1 cellular context compared by ENCODE assay signal in the genomic region with DNA sequence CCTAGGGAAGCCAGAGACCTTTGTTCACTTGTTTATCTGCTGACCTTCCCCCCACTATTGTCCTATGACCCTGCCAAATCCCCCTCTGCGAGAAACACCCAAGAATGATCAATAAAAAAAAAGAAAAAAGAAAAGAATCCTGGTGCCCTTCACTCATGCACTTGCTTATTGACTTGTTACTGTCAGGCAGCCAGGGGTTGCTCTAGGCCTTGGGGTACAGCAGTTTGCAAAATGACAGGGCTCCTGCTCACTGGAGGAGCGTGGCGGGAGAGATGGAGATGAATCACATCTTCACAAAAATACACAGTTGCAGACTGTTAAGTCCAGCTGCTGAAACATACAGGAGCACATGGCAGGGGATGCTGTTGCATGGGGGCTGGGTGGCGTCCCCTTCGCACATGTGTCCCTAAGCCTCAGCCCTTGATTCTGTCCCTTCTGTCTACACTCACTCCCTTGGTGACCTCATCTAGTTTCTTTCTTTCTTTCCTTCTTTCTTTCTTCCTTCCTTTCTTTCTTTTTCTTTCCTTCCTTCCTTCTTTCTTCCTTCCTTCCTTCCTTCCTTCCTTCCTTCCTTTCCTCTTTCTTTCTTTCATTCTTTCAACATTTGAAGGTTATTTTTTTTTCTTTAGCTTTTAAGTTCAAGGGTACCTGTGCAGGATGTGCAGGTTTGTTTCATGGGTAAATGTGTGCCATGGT.
TF ChIP-seq lines count a peak whose summit lies in the region.

No MANE protein-coding gene starts in this region.

TF ChIP-seq in HepG2, 621 proteins besides CTCF, POLR2A, EP300 and RAD21:
- no peak for TF ChIP-seq RBM39 (IDR thresholded peaks at IDR 0.05; ENCODE audit: low read depth, low read length, poor library complexity, severe bottlenecking)
- TF ChIP-seq THAP11 (CRISPR knock-in tag; IDR thresholded peaks at IDR 0.05), result no peak
- TF ChIP-seq SPEN (CRISPR knock-in tag; IDR thresholded peaks at IDR 0.05; ENCODE audit: low read depth), result no peak
- TF ChIP-seq ZNF839 (CRISPR knock-in tag; IDR thresholded peaks at IDR 0.05; ENCODE audit: borderline replicate concordance), result no peak
- no peak for TF ChIP-seq CBFB (CRISPR knock-in tag; IDR thresholded peaks at IDR 0.05)
- no peak for TF ChIP-seq NONO (IDR thresholded peaks at IDR 0.05)
- TF ChIP-seq NONO (CRISPR knock-in tag; conservative IDR thresholded peaks at IDR 0.05), result no peak
- TF ChIP-seq HMGA1 (CRISPR knock-in tag; conservative IDR thresholded peaks at IDR 0.05), result no peak
- TF ChIP-seq CHCHD3 (CRISPR knock-in tag; IDR thresholded peaks at IDR 0.05), result no peak
- TF ChIP-seq ATF7 (IDR thresholded peaks at IDR 0.05), result 0 out of 2 replicates have a peak, but pooled peaks have one; percentile 9
- TF ChIP-seq ATF7 (CRISPR knock-in tag; IDR thresholded peaks at IDR 0.05), result no peak
- TF ChIP-seq, protein P1, sequence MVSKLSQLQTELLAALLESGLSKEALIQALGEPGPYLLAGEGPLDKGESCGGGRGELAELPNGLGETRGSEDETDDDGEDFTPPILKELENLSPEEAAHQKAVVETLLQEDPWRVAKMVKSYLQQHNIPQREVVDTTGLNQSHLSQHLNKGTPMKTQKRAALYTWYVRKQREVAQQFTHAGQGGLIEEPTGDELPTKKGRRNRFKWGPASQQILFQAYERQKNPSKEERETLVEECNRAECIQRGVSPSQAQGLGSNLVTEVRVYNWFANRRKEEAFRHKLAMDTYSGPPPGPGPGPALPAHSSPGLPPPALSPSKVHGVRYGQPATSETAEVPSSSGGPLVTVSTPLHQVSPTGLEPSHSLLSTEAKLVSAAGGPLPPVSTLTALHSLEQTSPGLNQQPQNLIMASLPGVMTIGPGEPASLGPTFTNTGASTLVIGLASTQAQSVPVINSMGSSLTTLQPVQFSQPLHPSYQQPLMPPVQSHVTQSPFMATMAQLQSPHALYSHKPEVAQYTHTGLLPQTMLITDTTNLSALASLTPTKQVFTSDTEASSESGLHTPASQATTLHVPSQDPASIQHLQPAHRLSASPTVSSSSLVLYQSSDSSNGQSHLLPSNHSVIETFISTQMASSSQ (IDR thresholded peaks at IDR 0.05; ENCODE audit: low read depth), result no peak
- TF ChIP-seq, protein P1 (CRISPR knock-in tag; IDR thresholded peaks at IDR 0.05; ENCODE audit: borderline replicate concordance), result no peak
- TF ChIP-seq ZNF720 (CRISPR knock-in tag; IDR thresholded peaks at IDR 0.05), result no peak
- TF ChIP-seq ELF1 (CRISPR knock-in tag; IDR thresholded peaks at IDR 0.05), result no peak
- TF ChIP-seq, protein P2, sequence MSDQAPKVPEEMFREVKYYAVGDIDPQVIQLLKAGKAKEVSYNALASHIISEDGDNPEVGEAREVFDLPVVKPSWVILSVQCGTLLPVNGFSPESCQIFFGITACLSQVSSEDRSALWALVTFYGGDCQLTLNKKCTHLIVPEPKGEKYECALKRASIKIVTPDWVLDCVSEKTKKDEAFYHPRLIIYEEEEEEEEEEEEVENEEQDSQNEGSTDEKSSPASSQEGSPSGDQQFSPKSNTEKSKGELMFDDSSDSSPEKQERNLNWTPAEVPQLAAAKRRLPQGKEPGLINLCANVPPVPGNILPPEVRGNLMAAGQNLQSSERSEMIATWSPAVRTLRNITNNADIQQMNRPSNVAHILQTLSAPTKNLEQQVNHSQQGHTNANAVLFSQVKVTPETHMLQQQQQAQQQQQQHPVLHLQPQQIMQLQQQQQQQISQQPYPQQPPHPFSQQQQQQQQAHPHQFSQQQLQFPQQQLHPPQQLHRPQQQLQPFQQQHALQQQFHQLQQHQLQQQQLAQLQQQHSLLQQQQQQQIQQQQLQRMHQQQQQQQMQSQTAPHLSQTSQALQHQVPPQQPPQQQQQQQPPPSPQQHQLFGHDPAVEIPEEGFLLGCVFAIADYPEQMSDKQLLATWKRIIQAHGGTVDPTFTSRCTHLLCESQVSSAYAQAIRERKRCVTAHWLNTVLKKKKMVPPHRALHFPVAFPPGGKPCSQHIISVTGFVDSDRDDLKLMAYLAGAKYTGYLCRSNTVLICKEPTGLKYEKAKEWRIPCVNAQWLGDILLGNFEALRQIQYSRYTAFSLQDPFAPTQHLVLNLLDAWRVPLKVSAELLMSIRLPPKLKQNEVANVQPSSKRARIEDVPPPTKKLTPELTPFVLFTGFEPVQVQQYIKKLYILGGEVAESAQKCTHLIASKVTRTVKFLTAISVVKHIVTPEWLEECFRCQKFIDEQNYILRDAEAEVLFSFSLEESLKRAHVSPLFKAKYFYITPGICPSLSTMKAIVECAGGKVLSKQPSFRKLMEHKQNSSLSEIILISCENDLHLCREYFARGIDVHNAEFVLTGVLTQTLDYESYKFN (CRISPR knock-in tag; conservative IDR thresholded peaks at IDR 0.05), result 0 out of 2 replicates have a peak, but pooled peaks have one; percentile 19
- TF ChIP-seq, protein P3, sequence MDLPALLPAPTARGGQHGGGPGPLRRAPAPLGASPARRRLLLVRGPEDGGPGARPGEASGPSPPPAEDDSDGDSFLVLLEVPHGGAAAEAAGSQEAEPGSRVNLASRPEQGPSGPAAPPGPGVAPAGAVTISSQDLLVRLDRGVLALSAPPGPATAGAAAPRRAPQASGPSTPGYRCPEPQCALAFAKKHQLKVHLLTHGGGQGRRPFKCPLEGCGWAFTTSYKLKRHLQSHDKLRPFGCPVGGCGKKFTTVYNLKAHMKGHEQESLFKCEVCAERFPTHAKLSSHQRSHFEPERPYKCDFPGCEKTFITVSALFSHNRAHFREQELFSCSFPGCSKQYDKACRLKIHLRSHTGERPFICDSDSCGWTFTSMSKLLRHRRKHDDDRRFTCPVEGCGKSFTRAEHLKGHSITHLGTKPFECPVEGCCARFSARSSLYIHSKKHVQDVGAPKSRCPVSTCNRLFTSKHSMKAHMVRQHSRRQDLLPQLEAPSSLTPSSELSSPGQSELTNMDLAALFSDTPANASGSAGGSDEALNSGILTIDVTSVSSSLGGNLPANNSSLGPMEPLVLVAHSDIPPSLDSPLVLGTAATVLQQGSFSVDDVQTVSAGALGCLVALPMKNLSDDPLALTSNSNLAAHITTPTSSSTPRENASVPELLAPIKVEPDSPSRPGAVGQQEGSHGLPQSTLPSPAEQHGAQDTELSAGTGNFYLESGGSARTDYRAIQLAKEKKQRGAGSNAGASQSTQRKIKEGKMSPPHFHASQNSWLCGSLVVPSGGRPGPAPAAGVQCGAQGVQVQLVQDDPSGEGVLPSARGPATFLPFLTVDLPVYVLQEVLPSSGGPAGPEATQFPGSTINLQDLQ (CRISPR knock-in tag; IDR thresholded peaks at IDR 0.05), result no peak
- TF ChIP-seq SAP130 (CRISPR knock-in tag; IDR thresholded peaks at IDR 0.05; ENCODE audit: low read depth), result no peak
- TF ChIP-seq GATA4 (IDR thresholded peaks at IDR 0.05; ENCODE audit: borderline replicate concordance, low read depth), result no peak
- no peak for TF ChIP-seq SRF (IDR thresholded peaks at IDR 0.05; ENCODE audit: low read depth, low read length)
- TF ChIP-seq BRD4 (CRISPR knock-in tag; IDR thresholded peaks at IDR 0.05), result no peak
- TF ChIP-seq RXRA (CRISPR knock-in tag; IDR thresholded peaks at IDR 0.05), result no peak
- TF ChIP-seq ZBTB8A (CRISPR knock-in tag; IDR thresholded peaks at IDR 0.05; ENCODE audit: borderline replicate concordance, low read depth), result no peak
- TF ChIP-seq BCL6 (CRISPR knock-in tag; IDR thresholded peaks at IDR 0.05), result peak; percentile 75
- TF ChIP-seq SOX6 (IDR thresholded peaks at IDR 0.05), result no peak
- peak; percentile 71 for TF ChIP-seq SOX6 (CRISPR knock-in tag; IDR thresholded peaks at IDR 0.05)
- no peak for TF ChIP-seq ZNF615 (CRISPR knock-in tag; IDR thresholded peaks at IDR 0.05; ENCODE audit: borderline replicate concordance)
- no peak for TF ChIP-seq MIER3 (CRISPR knock-in tag; IDR thresholded peaks at IDR 0.05; ENCODE audit: borderline replicate concordance)
- TF ChIP-seq, protein P4, sequence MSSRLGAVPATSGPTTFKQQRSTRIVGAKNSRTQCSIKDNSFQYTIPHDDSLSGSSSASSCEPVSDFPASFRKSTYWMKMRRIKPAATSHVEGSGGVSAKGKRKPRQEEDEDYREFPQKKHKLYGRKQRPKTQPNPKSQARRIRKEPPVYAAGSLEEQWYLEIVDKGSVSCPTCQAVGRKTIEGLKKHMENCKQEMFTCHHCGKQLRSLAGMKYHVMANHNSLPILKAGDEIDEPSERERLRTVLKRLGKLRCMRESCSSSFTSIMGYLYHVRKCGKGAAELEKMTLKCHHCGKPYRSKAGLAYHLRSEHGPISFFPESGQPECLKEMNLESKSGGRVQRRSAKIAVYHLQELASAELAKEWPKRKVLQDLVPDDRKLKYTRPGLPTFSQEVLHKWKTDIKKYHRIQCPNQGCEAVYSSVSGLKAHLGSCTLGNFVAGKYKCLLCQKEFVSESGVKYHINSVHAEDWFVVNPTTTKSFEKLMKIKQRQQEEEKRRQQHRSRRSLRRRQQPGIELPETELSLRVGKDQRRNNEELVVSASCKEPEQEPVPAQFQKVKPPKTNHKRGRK (CRISPR knock-in tag; IDR thresholded peaks at IDR 0.05), result peak; percentile 73; the same call in 1 of the 2 replicates
- TF ChIP-seq SOX13 (IDR thresholded peaks at IDR 0.05), result no peak
- peak in 1 of 2 experiments; percentile 45; a peak in 1 of 4 replicates for TF ChIP-seq SOX13 (CRISPR knock-in tag; conservative IDR thresholded peaks at IDR 0.05 in 1 of 2, IDR thresholded peaks at IDR 0.05 in 1 of 2)
- TF ChIP-seq HNRNPL (IDR thresholded peaks at IDR 0.05; ENCODE audit: low read depth, low read length), result no peak
- TF ChIP-seq, protein P5, sequence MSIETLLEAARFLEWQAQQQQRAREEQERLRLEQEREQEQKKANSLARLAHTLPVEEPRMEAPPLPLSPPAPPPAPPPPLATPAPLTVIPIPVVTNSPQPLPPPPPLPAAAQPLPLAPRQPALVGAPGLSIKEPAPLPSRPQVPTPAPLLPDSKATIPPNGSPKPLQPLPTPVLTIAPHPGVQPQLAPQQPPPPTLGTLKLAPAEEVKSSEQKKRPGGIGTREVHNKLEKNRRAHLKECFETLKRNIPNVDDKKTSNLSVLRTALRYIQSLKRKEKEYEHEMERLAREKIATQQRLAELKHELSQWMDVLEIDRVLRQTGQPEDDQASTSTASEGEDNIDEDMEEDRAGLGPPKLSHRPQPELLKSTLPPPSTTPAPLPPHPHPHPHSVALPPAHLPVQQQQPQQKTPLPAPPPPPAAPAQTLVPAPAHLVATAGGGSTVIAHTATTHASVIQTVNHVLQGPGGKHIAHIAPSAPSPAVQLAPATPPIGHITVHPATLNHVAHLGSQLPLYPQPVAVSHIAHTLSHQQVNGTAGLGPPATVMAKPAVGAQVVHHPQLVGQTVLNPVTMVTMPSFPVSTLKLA (IDR thresholded peaks at IDR 0.05), result peak; percentile 33; the same call in 1 of the 2 replicates
